In the genomic region with DNA sequence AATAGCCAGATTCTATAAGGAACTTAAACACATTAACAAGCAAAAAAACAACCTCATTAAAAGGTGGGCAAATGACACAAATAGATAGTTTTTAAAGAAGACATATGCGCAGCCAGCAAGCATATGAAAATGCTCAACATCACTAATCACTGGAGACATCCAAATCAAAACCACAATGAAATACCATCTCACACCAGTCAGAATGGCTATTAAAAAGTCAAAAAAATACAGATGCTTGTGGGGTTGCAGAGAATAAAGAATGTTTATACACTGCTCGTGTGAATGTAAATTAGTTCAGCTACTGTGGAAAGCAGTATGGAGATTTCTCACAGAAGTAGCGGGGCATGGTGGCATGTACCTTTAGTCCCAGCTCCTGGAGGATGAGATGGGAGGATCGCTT, we compare ENCODE assay signal across 24 cellular contexts.
DNase-seq lines count a peak whose midpoint lies in the region; ATAC-seq and TF ChIP-seq lines count a peak whose summit lies in the region.
"Had no signal": no experiment of that assay in that cellular context is flagged by ENCODE, and none has a peak within 500 bp of the region (broad histone marks: within the 10 kb centered on the region; RNA-seq: fewer than 3 reads in every experiment).

No MANE protein-coding gene starts in this region.

- no peak overlapping the region for H3K4me3 Mint-ChIP-seq in osteocyte (ENCODE audit: unreplicated experiment)
- H3K4me3 Mint-ChIP-seq: CD4-positive, alpha-beta memory T cell had no signal

- H3K9me3 Mint-ChIP-seq in osteocyte (ENCODE audit: unreplicated experiment): peaks cover 12% of the 10 kb centered on the region

- no peak for ATAC-seq in GM21825 (IDR thresholded peaks at IDR 0.05; ENCODE audit: unreplicated experiment)
- ATAC-seq: PC-3 had no signal

- peak overlapping the region; percentile 6 for H3K27ac Mint-ChIP-seq in osteocyte (ENCODE audit: unreplicated experiment)
- H3K27ac Mint-ChIP-seq: CD4-positive, alpha-beta memory T cell had no signal

- H3K4me3 ChIP-seq in AG10803 (ENCODE audit: low read length): no peak overlapping the region
- H3K4me3 ChIP-seq: SJSA1 had no signal

- no peaks in the 10 kb centered on the region for H3K27me3 Mint-ChIP-seq in osteocyte (ENCODE audit: unreplicated experiment)
- H3K27me3 Mint-ChIP-seq: CD4-positive, alpha-beta memory T cell had no signal

- TF ChIP-seq CTCF in AG10803 (conservative IDR thresholded peaks at IDR 0.05; ENCODE audit: low read length): no peak
- no peak for TF ChIP-seq CTCF in osteocyte (IDR thresholded peaks at IDR 0.05)

- H3K4me1 Mint-ChIP-seq in osteocyte (ENCODE audit: unreplicated experiment): peaks cover 33% of the 10 kb centered on the region
- H3K4me1 Mint-ChIP-seq: CD4-positive, alpha-beta memory T cell had no signal

- DNase-seq in AG10803 (ENCODE audit: low read depth): peak; percentile 31
- DNase-seq in HCEC 1CT: peak; percentile 2
- peak; percentile 22 for DNase-seq in amniotic epithelial cell (ENCODE audit: low read depth)
- no peak for DNase-seq in osteocyte (ENCODE audit: extremely low spot score, unreplicated experiment)
- DNase-seq in DMS 273 treated with DMSO at 0.1 percent for 48 hours (lab: John Stamatoyannopoulos, UW): no peak
- DNase-seq in H4 (ENCODE audit: low spot score): no peak
- DNase-seq: C1 segment of cervical spinal cord; CD4-positive, alpha-beta memory T cell; COR-L47; DMS79; Karpas-422; MV-4-11; NCI-H1105; NCI-H1436 treated with DMSO at 0.1 percent for 48 hours; NCI-H187 treated with DMSO at 0.1 percent for 48 hours; NCI-H2107; NCI-H446; NCI-H524 treated with DMSO at 0.1 percent for 48 hours; NCI-H82; NK-92 treated with Interleukin-12 subunit alpha and Interleukin-12 subunit beta, amount 100 ng/mL, for 24 hours; PC-3; Right ventricle myocardium superior had no signal

- peaks cover 2% of the 10 kb centered on the region for H3K36me3 Mint-ChIP-seq in osteocyte (ENCODE audit: unreplicated experiment)
- H3K36me3 Mint-ChIP-seq: CD4-positive, alpha-beta memory T cell had no signal

Comparison
In these comparisons a context has a peak if more than half of its experiments do, and no peak if none do; other contexts are left out.
1. DNase-seq: peak in AG10803 (single experiment), HCEC 1CT (single experiment) and amniotic epithelial cell (single experiment); none in osteocyte (single experiment), DMS 273 treated with DMSO at 0.1 percent for 48 hours (single experiment) and H4 (single experiment).